Comparison of ENCODE assay signal across 15 cellular contexts in the genomic region with DNA sequence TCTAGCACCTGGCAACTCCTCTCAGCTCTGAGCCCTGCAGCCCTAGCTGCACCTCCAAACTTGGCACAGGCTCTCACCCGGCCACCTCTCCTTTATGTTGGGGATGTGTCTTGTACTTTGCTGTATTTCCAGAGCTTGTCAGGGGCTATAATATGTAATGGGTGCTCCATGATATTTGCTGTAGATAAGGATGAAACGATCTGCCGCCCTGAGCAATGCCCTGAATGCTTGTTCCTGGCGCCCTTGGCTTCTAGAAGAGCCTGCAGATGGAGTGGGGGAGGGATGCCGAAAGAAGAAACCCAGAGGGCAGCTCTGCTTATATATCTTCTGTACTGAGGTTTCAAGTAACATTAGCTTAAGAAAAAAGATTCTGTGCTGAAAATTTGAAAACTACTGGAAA. TPM values are rescaled to one million over a fixed set of nuclear protein-coding genes. Genes with fewer than 3 reads are reported as not detected.
DNase-seq lines count a peak whose midpoint lies in the region; ATAC-seq, FAIRE-seq and TF ChIP-seq lines count a peak whose summit lies in the region.
"Had no signal": no experiment of that assay in that cellular context is flagged by ENCODE, and none has a peak within 500 bp of the region (broad histone marks: within the 10 kb centered on the region; RNA-seq: fewer than 3 reads in every experiment).

No MANE protein-coding gene starts in this region.

- H3K9me1 ChIP-seq in endothelial cell of umbilical vein (replicated peaks; ENCODE audit: control insufficient read depth, extremely low read depth, insufficient read depth, low read length), result no peaks in the 10 kb centered on the region

- CTCF ChIA-PET in endothelial cell of umbilical vein (lab: Charles Lee), result interaction anchor here (0.7 to 2.7 kb wide), 8 partner anchors 14 to 122 kb away, joined by 3 to 12 read pairs (median 6); no protein-coding TSS in a partner anchor
- CTCF ChIA-PET in activated naive CD4-positive, alpha-beta T cell treated with anti-CD3 and anti-CD28 coated beads for 36 hours (lab: Charles Lee), result no interaction called here

- ATAC-seq in heart right ventricle (no peak), Right ventricle myocardium superior (ENCODE audit: poor library complexity) (no peak), upper lobe of right lung (peak; percentile 58)
- ATAC-seq: activated CD8-positive, alpha-beta T cell treated with anti-CD3 and anti-CD28 coated beads, Interleukin-2, amount 10 ng/mL, durations not matched to agents 7 days and 5 days; stimulated activated naive CD8-positive, alpha-beta T cell treated with anti-CD3 and anti-CD28 coated beads, Interleukin-15, amount 100 ng/mL, for 72 hours had no signal

- H3K4me1 ChIP-seq in heart right ventricle (peaks cover 0 to 38% (median 13%) of the 10 kb centered on the region in 9 donors), endothelial cell of umbilical vein (ENCODE audit: control insufficient read depth, extremely low read depth, insufficient read depth, low read length) (peaks cover 32% of the 10 kb centered on the region), upper lobe of right lung (no peaks in the 10 kb centered on the region)

- POLR2A ChIA-PET in endothelial cell of umbilical vein (lab: Charles Lee), result no interaction called here

- H3K9me3 Mint-ChIP-seq in nephron progenitor cell, result no peaks in the 10 kb centered on the region
- H3K9me3 Mint-ChIP-seq in activated naive CD4-positive, alpha-beta T cell treated with anti-CD3 and anti-CD28 coated beads for 36 hours, result no peaks in the 10 kb centered on the region
- H3K9me3 Mint-ChIP-seq: activated T-helper 1 cell treated with anti-CD3 and anti-CD28 coated beads, Interleukin-12 subunit alpha, Interleukin-12 subunit beta, Interleukin-2, Interleukin-4 antibody, amounts not matched to agents 30 ng/mL and 10 ng/mL and 1 ng/mL, durations not matched to agents 14 hours and 24 hours and 36 hours; stimulated activated naive CD8-positive, alpha-beta T cell treated with anti-CD3 and anti-CD28 coated beads, Interleukin-15, amount 100 ng/mL, for 72 hours had no signal

- 84 to 90% methylated on average over 5 of the region's 5 CpGs for WGBS in heart right ventricle, 2 donors

- H3K4me3 ChIP-seq in heart right ventricle, result no peak overlapping the region
- H3K4me3 ChIP-seq in endothelial cell of umbilical vein (replicated peaks in 1 of 3; ENCODE audit: insufficient read depth in 1 of 3, low read depth in 1 of 3, low read length in 3 of 3), result no peak overlapping the region
- no peak overlapping the region for H3K4me3 ChIP-seq in upper lobe of right lung
- H3K4me3 ChIP-seq: dorsolateral prefrontal cortex, spleen had no signal

- no peaks in the 10 kb centered on the region for H3K79me2 ChIP-seq in endothelial cell of umbilical vein (ENCODE audit: control insufficient read depth, insufficient read depth, low read length)

- no peaks in the 10 kb centered on the region for H3K36me3 Mint-ChIP-seq in nephron progenitor cell (ENCODE audit: low read depth)
- no peaks in the 10 kb centered on the region for H3K36me3 Mint-ChIP-seq in activated naive CD4-positive, alpha-beta T cell treated with anti-CD3 and anti-CD28 coated beads for 36 hours (ENCODE audit: low read depth)

- no peak for TF ChIP-seq CTCF in heart right ventricle (IDR thresholded peaks at IDR 0.05)
- TF ChIP-seq CTCF in endothelial cell of umbilical vein (IDR thresholded peaks at IDR 0.05; ENCODE audit: extremely low read depth in 1 of 2, insufficient read depth in 1 of 2, low read depth in 1 of 2, low read length in 2 of 2), result no peak
- no peak for TF ChIP-seq CTCF in nephron progenitor cell (IDR thresholded peaks at IDR 0.05)
- no peak for TF ChIP-seq CTCF in upper lobe of right lung (IDR thresholded peaks at IDR 0.05)

- peaks cover 11% of the 10 kb centered on the region for H3K27me3 Mint-ChIP-seq in nephron progenitor cell (ENCODE audit: low read depth, poor library complexity)
- H3K27me3 Mint-ChIP-seq in activated naive CD4-positive, alpha-beta T cell treated with anti-CD3 and anti-CD28 coated beads for 36 hours (ENCODE audit: low read depth), result no peaks in the 10 kb centered on the region
- H3K27me3 Mint-ChIP-seq: stimulated activated naive CD8-positive, alpha-beta T cell treated with anti-CD3 and anti-CD28 coated beads, Interleukin-15, amount 100 ng/mL, for 72 hours had no signal

- FAIRE-seq in endothelial cell of umbilical vein (lab: Jason Lieb, UNC), result no peak

- H3K4me1 Mint-ChIP-seq in nephron progenitor cell, result peaks cover 44% of the 10 kb centered on the region
- peaks cover 11% of the 10 kb centered on the region for H3K4me1 Mint-ChIP-seq in activated naive CD4-positive, alpha-beta T cell treated with anti-CD3 and anti-CD28 coated beads for 36 hours (ENCODE audit: low read depth)

- peak overlapping the region; percentile 57 for H3K27ac Mint-ChIP-seq in nephron progenitor cell
- no peak overlapping the region for H3K27ac Mint-ChIP-seq in activated naive CD4-positive, alpha-beta T cell treated with anti-CD3 and anti-CD28 coated beads for 36 hours
- H3K27ac Mint-ChIP-seq: activated CD8-positive, alpha-beta T cell treated with anti-CD3 and anti-CD28 coated beads, Interleukin-2, amount 10 ng/mL, durations not matched to agents 7 days and 5 days; activated T-helper 1 cell treated with anti-CD3 and anti-CD28 coated beads, Interleukin-12 subunit alpha, Interleukin-12 subunit beta, Interleukin-2, Interleukin-4 antibody, amounts not matched to agents 30 ng/mL and 10 ng/mL and 1 ng/mL, durations not matched to agents 14 hours and 24 hours and 36 hours; stimulated activated naive CD8-positive, alpha-beta T cell treated with anti-CD3 and anti-CD28 coated beads, Interleukin-15, amount 100 ng/mL, for 72 hours had no signal

- peak overlapping the region; percentile 21 for H3K4me3 Mint-ChIP-seq in nephron progenitor cell
- no peak overlapping the region for H3K4me3 Mint-ChIP-seq in activated naive CD4-positive, alpha-beta T cell treated with anti-CD3 and anti-CD28 coated beads for 36 hours
- H3K4me3 Mint-ChIP-seq: activated CD8-positive, alpha-beta T cell treated with anti-CD3 and anti-CD28 coated beads, Interleukin-2, amount 10 ng/mL, durations not matched to agents 7 days and 5 days; activated T-helper 1 cell treated with anti-CD3 and anti-CD28 coated beads, Interleukin-12 subunit alpha, Interleukin-12 subunit beta, Interleukin-2, Interleukin-4 antibody, amounts not matched to agents 30 ng/mL and 10 ng/mL and 1 ng/mL, durations not matched to agents 14 hours and 24 hours and 36 hours; stimulated activated naive CD8-positive, alpha-beta T cell treated with anti-CD3 and anti-CD28 coated beads, Interleukin-15, amount 100 ng/mL, for 72 hours had no signal

- H3K36me3 ChIP-seq in heart right ventricle (no peaks in the 10 kb centered on the region), endothelial cell of umbilical vein (ENCODE audit: control insufficient read depth in 2 of 2, extremely low read depth in 1 of 2, insufficient read depth in 2 of 2, low read length in 2 of 2) (no peaks in the 10 kb centered on the region), upper lobe of right lung (no peaks in the 10 kb centered on the region)
- H3K36me3 ChIP-seq: neutrophil, spleen had no signal

- H3K9me3 ChIP-seq in heart right ventricle (no peaks in the 10 kb centered on the region), endothelial cell of umbilical vein (replicated peaks; ENCODE audit: control insufficient read depth, insufficient read depth, low read length) (no peaks in the 10 kb centered on the region), upper lobe of right lung (no peaks in the 10 kb centered on the region)
- H3K9me3 ChIP-seq: neutrophil, spleen had no signal

- dilution Hi-C loops in endothelial cell of umbilical vein (cut with MboI; ENCODE audit: extremely low pct_ligation_motif_present, low sequenced_read_pairs), result no loop called here

- no peaks in the 10 kb centered on the region for H3K27me3 ChIP-seq in heart right ventricle
- H3K27me3 ChIP-seq in endothelial cell of umbilical vein (ENCODE audit: control insufficient read depth in 2 of 2, insufficient read depth in 2 of 2, low read length in 2 of 2), result no peaks in the 10 kb centered on the region
- no peaks in the 10 kb centered on the region for H3K27me3 ChIP-seq in upper lobe of right lung
- H3K27me3 ChIP-seq: dorsolateral prefrontal cortex, neutrophil, spleen had no signal

- DNase-seq in heart right ventricle (no peak), Right ventricle myocardium superior (no peak), endothelial cell of umbilical vein (ENCODE audit: low read depth, low spot score) (no peak), nephron progenitor cell (no peak), upper lobe of right lung (no peak), NOMO-1 treated with DMSO at 0.1 percent for 48 hours (lab: John Stamatoyannopoulos, UW; ENCODE audit: unreplicated experiment) (no peak), HuH-7 (ENCODE audit: low spot score) (no peak)
- DNase-seq in activated naive CD4-positive, alpha-beta T cell treated with anti-CD3 and anti-CD28 coated beads for 36 hours, result no peak
- DNase-seq: activated CD8-positive, alpha-beta T cell treated with anti-CD3 and anti-CD28 coated beads, Interleukin-2, amount 10 ng/mL, durations not matched to agents 7 days and 5 days; Karpas-422; spleen; stimulated activated naive CD8-positive, alpha-beta T cell treated with anti-CD3 and anti-CD28 coated beads, Interleukin-15, amount 100 ng/mL, for 72 hours had no signal

- H2AFZ ChIP-seq in endothelial cell of umbilical vein (ENCODE audit: low read depth, low read length), result no peak overlapping the region

- intact Hi-C loops in heart right ventricle (cut with DNase I), result no loop called here
- intact Hi-C loops in Right ventricle myocardium superior (cut with DNase I), result no loop called here
- intact Hi-C loops in endothelial cell of umbilical vein (cut with micrococcal nuclease), result no loop called here
- intact Hi-C loops in upper lobe of right lung (cut with DNase I), result no loop called here
- intact Hi-C loops in activated naive CD4-positive, alpha-beta T cell treated with anti-CD3 and anti-CD28 coated beads for 36 hours (cut with micrococcal nuclease), result no loop called here

- TSS peak; percentile 54 for BruUV-seq in endothelial cell of umbilical vein (replicated peaks; lab: Mats Ljungman, UMichigan)

- H3K9ac ChIP-seq in endothelial cell of umbilical vein (replicated peaks; ENCODE audit: extremely low read depth, insufficient read depth, low read length), result peak overlapping the region; percentile 1

- H3K27ac ChIP-seq in heart right ventricle (peak overlapping the region in 9 of 10 donors; percentile 10 to 85 (median 70)), endothelial cell of umbilical vein (ENCODE audit: insufficient read depth, low read depth, low read length) (peak overlapping the region; percentile 72), upper lobe of right lung (no peak overlapping the region)
- H3K27ac ChIP-seq: neutrophil, spleen had no signal

- no peak overlapping the region for H3K4me2 ChIP-seq in endothelial cell of umbilical vein (ENCODE audit: insufficient read depth, low read length)

- TF ChIP-seq POLR2A in endothelial cell of umbilical vein (IDR thresholded peaks at IDR 0.05; ENCODE audit: low read depth, low read length), result no peak

- H4K20me1 ChIP-seq in endothelial cell of umbilical vein (replicated peaks; ENCODE audit: control insufficient read depth, extremely low read depth, insufficient read depth, low read length), result no peaks in the 10 kb centered on the region

RNA-seq across cellular contexts. Expression of gene ZBTB38, which starts 35.9 kb away (rescaled TPM):
- total RNA-seq in heart right ventricle (100 to 1,000 TPM in 8 of 10 donors, 10 to 100 TPM in 2; 86.8 to 156 (median 139) TPM), Right ventricle myocardium superior (89.6 TPM), endothelial cell of umbilical vein (83.4 and 85.2 TPM in 2 replicates), upper lobe of right lung (118 TPM)
- polyA plus RNA-seq in heart right ventricle (10 to 100 TPM; 14.7 to 21.3 TPM), endothelial cell of umbilical vein (25.5 and 31.1 TPM in 2 replicates)
- polyA plus RNA-seq in endothelial cell of umbilical vein (2011; cell fraction: cytosol; rRNA removed), result 30.2 and 30.5 TPM in 2 replicates
- 57.4 and 59.3 TPM in 2 replicates for polyA plus RNA-seq in endothelial cell of umbilical vein (2011; cell fraction: nucleus; rRNA removed)
- 58.5 and 77.2 TPM in 2 replicates for polyA plus RNA-seq in endothelial cell of umbilical vein (2012)
- polyA minus RNA-seq in endothelial cell of umbilical vein, result 130 and 159 TPM in 2 replicates
- polyA minus RNA-seq in endothelial cell of umbilical vein (2011; cell fraction: cytosol; rRNA and poly(A)+ RNA removed), result 30.9 TPM
- 158 and 229 TPM in 2 replicates for polyA minus RNA-seq in endothelial cell of umbilical vein (2011; cell fraction: nucleus; rRNA and poly(A)+ RNA removed)
- total RNA-seq in activated naive CD4-positive, alpha-beta T cell treated with anti-CD3 and anti-CD28 coated beads for 36 hours, result 10 to 100 TPM; 16.3 to 18.6 TPM
